In genomic region chr6:144297498-144298166, GRCh38 we compare ENCODE assay signal across 13 cellular contexts. TPM values are rescaled to one million over a fixed set of nuclear protein-coding genes. Genes with fewer than 3 reads are reported as not detected.
A peak's percentile ranks its signal among the peaks of the same experiment; 100 is the strongest.
DNase-seq lines count a peak whose midpoint lies in the region; ATAC-seq and TF ChIP-seq lines count a peak whose summit lies in the region.
"Had no signal": no experiment of that assay in that cellular context is flagged by ENCODE, and none has a peak within 500 bp of the region (broad histone marks: within the 10 kb centered on the region; RNA-seq: fewer than 3 reads in every experiment).

No MANE protein-coding gene starts in this region.

- H3K9me3 ChIP-seq in T-helper 17 cell (ENCODE audit: control insufficient read depth, low read length, poor library complexity, severe bottlenecking) (no peaks in the 10 kb centered on the region), gastroesophageal sphincter (no peaks in the 10 kb centered on the region), transverse colon (no peaks in the 10 kb centered on the region)

- peaks cover 3% of the 10 kb centered on the region for H3K27me3 Mint-ChIP-seq in T-helper 17 cell
- no peaks in the 10 kb centered on the region for H3K27me3 Mint-ChIP-seq in natural killer cell treated with Interleukin-12 subunit alpha and Interleukin-12 subunit beta and Interleukin-15 and Interleukin-18, amount 100 ng/mL, for 72 hours
- H3K27me3 Mint-ChIP-seq: CD4-positive, alpha-beta memory T cell had no signal

- WGBS in gastroesophageal sphincter (ENCODE audit: low coverage in 1 of 2), 2 donors = 56 to 63% methylated on average over 3 of the region's 3 CpGs
- WGBS in transverse colon (ENCODE audit: low coverage in 1 of 2), 2 donors = 58 to 82% methylated on average over 3 of the region's 3 CpGs

- intact Hi-C loops in transverse colon (cut with DNase I; ENCODE audit: low total_unique reads) = no loop called here

- H3K4me1 ChIP-seq in gastroesophageal sphincter = peaks cover 6 to 38% (median 8%) of the 10 kb centered on the region in 3 donors
- H3K4me1 ChIP-seq in transverse colon = peaks cover 0 to 34% (median 13%) of the 10 kb centered on the region in 4 donors

- peak overlapping the region; percentile 10 for H3K4me3 Mint-ChIP-seq in T-helper 17 cell
- H3K4me3 Mint-ChIP-seq in natural killer cell treated with Interleukin-12 subunit alpha and Interleukin-12 subunit beta and Interleukin-15 and Interleukin-18, amount 100 ng/mL, for 72 hours = peak overlapping the region; percentile 42

- H3K27me3 ChIP-seq in gastroesophageal sphincter (no peaks in the 10 kb centered on the region), transverse colon (no peaks in the 10 kb centered on the region)

- peaks cover 5% of the 10 kb centered on the region for H3K4me1 Mint-ChIP-seq in T-helper 17 cell
- peaks cover 28 to 30% of the 10 kb centered on the region in 2 donors for H3K4me1 Mint-ChIP-seq in natural killer cell treated with Interleukin-12 subunit alpha and Interleukin-12 subunit beta and Interleukin-15 and Interleukin-18, amount 100 ng/mL, for 72 hours (ENCODE audit: low read depth in 2 of 2)

- TF ChIP-seq EP300 in gastroesophageal sphincter (IDR thresholded peaks at IDR 0.05) (no peak), transverse colon (IDR thresholded peaks at IDR 0.05; ENCODE audit: low read depth) (no peak)

- peaks cover 3% of the 10 kb centered on the region for H3K36me3 Mint-ChIP-seq in T-helper 17 cell (ENCODE audit: low read depth)
- H3K36me3 Mint-ChIP-seq in natural killer cell treated with Interleukin-12 subunit alpha and Interleukin-12 subunit beta and Interleukin-15 and Interleukin-18, amount 100 ng/mL, for 72 hours = peaks cover 32% of the 10 kb centered on the region
- H3K36me3 Mint-ChIP-seq: CD4-positive, alpha-beta memory T cell had no signal

- peaks cover 0 to 15% of the 10 kb centered on the region in 2 donors for H3K36me3 ChIP-seq in gastroesophageal sphincter
- peaks cover 0 to 8% (median 0%) of the 10 kb centered on the region in 4 donors for H3K36me3 ChIP-seq in transverse colon

- peak overlapping the region; percentile 31 to 64 (median 41) for H3K27ac ChIP-seq in gastroesophageal sphincter
- peak overlapping the region; percentile 20 to 54 (median 46) for H3K27ac ChIP-seq in transverse colon

- TF ChIP-seq POLR2A in gastroesophageal sphincter (IDR thresholded peaks at IDR 0.05) (no peak), transverse colon (IDR thresholded peaks at IDR 0.05) (no peak)

- H3K9me3 Mint-ChIP-seq in natural killer cell treated with Interleukin-12 subunit alpha and Interleukin-12 subunit beta and Interleukin-15 and Interleukin-18, amount 100 ng/mL, for 72 hours = peaks cover 16% of the 10 kb centered on the region
- H3K9me3 Mint-ChIP-seq: CD4-positive, alpha-beta memory T cell had no signal

- in situ Hi-C loops in transverse colon (cut with MboI; ENCODE audit: low pct_ligation_motif_present in 1 of 4, low pct_unique_long_range_greater_than_20kb in 1 of 4, low sequenced_read_pairs in 3 of 4) = no loop called here

- no peak overlapping the region for H3K27ac Mint-ChIP-seq in T-helper 17 cell
- peak overlapping the region in 1 of 2 donors; percentile 64 for H3K27ac Mint-ChIP-seq in natural killer cell treated with Interleukin-12 subunit alpha and Interleukin-12 subunit beta and Interleukin-15 and Interleukin-18, amount 100 ng/mL, for 72 hours

- H3K4me3 ChIP-seq in gastroesophageal sphincter = no peak overlapping the region
- peak overlapping the region in 1 of 4 donors; percentile 20 for H3K4me3 ChIP-seq in transverse colon

- no peak for DNase-seq in T-helper 17 cell
- no peak for DNase-seq in natural killer cell treated with Interleukin-12 subunit alpha and Interleukin-12 subunit beta and Interleukin-15 and Interleukin-18, amount 100 ng/mL, for 72 hours (ENCODE audit: low spot score)
- no peak for DNase-seq in transverse colon
- no peak for DNase-seq in NCI-H524 treated with DMSO at 0.1 percent for 48 hours (lab: John Stamatoyannopoulos, UW)
- DNase-seq in SW480 (ENCODE audit: low spot score) = no peak
- DNase-seq in NCI-H774 (lab: John Stamatoyannopoulos, UW) = no peak
- DNase-seq: activated CD4-positive, alpha-beta T cell treated with anti-CD3 and anti-CD28 coated beads, Interleukin-2, amount 50 U/mL, for 48 hours; CD4-positive, alpha-beta memory T cell; KG1; NCI-H2081 treated with DMSO at 0.1 percent for 48 hours; stimulated activated CD4-positive, alpha-beta T cell treated with anti-CD3 and anti-CD28 coated beads, Interleukin-2, amount 100 ng/mL, for 24 hours had no signal

- no peak for ATAC-seq in T-helper 17 cell
- no peak for ATAC-seq in gastroesophageal sphincter
- ATAC-seq in natural killer cell treated with Interleukin-12 subunit alpha and Interleukin-12 subunit beta and Interleukin-15 and Interleukin-18, amount 100 ng/mL, for 72 hours = no peak
- no peak for ATAC-seq in GM21360 (IDR thresholded peaks at IDR 0.05; ENCODE audit: unreplicated experiment)

- no peak for TF ChIP-seq CTCF in gastroesophageal sphincter (IDR thresholded peaks at IDR 0.05)
- no peak for TF ChIP-seq CTCF in transverse colon (IDR thresholded peaks at IDR 0.05)

RNA-seq across cellular contexts. Expression of gene UTRN, which starts 12.5 kb away (rescaled TPM):
- total RNA-seq in T-helper 17 cell (100 to 1,000 TPM; 207 to 232 TPM), gastroesophageal sphincter (100 to 1,000 TPM in 3 of 4 donors, 10 to 100 TPM in 1; 95.9 to 251 (median 139) TPM), transverse colon (100 to 1,000 TPM in 1 of 4 donors, 10 to 100 TPM in 3; 42.3 to 134 (median 94.1) TPM)
- 100 to 1,000 TPM; 174 to 219 TPM for total RNA-seq in natural killer cell treated with Interleukin-12 subunit alpha and Interleukin-12 subunit beta and Interleukin-15 and Interleukin-18, amount 100 ng/mL, for 72 hours
